In the genomic region with DNA sequence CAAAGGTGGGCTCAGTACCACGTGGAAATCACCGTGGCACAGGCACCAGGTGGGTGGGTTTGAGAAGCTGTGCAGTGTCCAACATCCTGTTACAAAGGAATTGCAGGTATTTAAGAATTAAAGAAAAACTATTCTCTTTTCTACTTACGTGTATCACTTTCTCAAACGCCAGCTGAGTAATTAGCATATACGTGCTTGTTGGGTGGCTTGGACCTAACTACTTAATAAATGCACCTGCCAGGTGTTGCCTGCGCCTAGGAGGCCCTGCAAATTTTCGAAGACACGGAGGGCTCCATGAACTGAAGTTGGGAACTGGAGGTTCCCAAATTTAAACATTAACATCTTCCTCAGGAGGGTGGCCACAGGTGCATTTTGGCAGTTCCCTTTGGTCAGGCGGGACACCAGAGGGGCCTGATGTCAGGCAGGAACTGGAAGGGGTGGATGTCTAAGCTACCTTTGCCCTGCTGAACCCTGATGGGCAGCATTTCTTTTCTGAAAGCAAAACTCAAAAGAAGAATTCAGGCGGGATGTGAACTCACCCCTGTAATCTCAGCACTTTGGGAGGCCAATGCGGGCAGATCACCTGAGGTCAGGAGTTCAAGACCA, we compare ENCODE assay signal across 8 cellular contexts.
DNase-seq lines count a peak whose midpoint lies in the region; ATAC-seq, FAIRE-seq and TF ChIP-seq lines count a peak whose summit lies in the region.

No MANE protein-coding gene starts in this region.

- ATAC-seq in GM19324 (IDR thresholded peaks at IDR 0.05; ENCODE audit: low FRiP score, unreplicated experiment) = peak; percentile 11
- ATAC-seq in pancreas = peak in 3 of 4 donors; percentile 1 to 4 (median 4)

- intact Hi-C loops in pancreas (cut with DNase I) = no loop called here

- no peak overlapping the region for H3K27ac ChIP-seq in Karpas-422 (ENCODE audit: low read length)
- no peak overlapping the region for H3K27ac ChIP-seq in pancreas

- H3K4me3 ChIP-seq in Karpas-422 (ENCODE audit: low read length) (peak overlapping the region; percentile 60; the same call in 1 of the 2 replicates), choroid plexus epithelial cell (ENCODE audit: low read depth, low read length) (peak overlapping the region; percentile 69), pancreas (peak overlapping the region in 2 of 4 donors; percentile 62 to 74)

- 26% methylated on average over 11 of the region's 11 CpGs for WGBS in pancreas, 2 donors

- H3K36me3 ChIP-seq in Karpas-422 (ENCODE audit: insufficient read depth, low read length) = no peaks in the 10 kb centered on the region
- no peaks in the 10 kb centered on the region for H3K36me3 ChIP-seq in pancreas

- H3K79me2 ChIP-seq in Karpas-422 (ENCODE audit: low read length) = no peaks in the 10 kb centered on the region

- H2AFZ ChIP-seq in Karpas-422 (ENCODE audit: low read length) = no peak overlapping the region

- no peak overlapping the region for H3K9ac ChIP-seq in Karpas-422 (ENCODE audit: low read length)

- FAIRE-seq in pancreas (lab: Jason Lieb, UNC) = no peak

- H3K4me2 ChIP-seq in Karpas-422 (ENCODE audit: low read depth, low read length, poor library complexity, severe bottlenecking) = peak overlapping the region; percentile 63

- H3K27me3 ChIP-seq in Karpas-422 (ENCODE audit: low read length) (no peaks in the 10 kb centered on the region), pancreas (no peaks in the 10 kb centered on the region)

- H3K4me1 ChIP-seq in Karpas-422 (ENCODE audit: low read length) (0 out of 2 replicates have a peak, but pooled peaks cover 4% of the 10 kb centered on the region), pancreas (peaks cover 0 to 3% (median 0%) of the 10 kb centered on the region in 3 donors)

- H3K9me2 ChIP-seq in Karpas-422 (replicated peaks; ENCODE audit: insufficient read depth, low read length) = no peaks in the 10 kb centered on the region

- TF ChIP-seq CTCF in choroid plexus epithelial cell (conservative IDR thresholded peaks at IDR 0.05; ENCODE audit: low read depth, low read length) = no peak
- TF ChIP-seq CTCF in pancreas (IDR thresholded peaks at IDR 0.05) = peak in 1 of 4 donors; percentile 3

- H3K9me3 ChIP-seq in Karpas-422 (ENCODE audit: low read length) (no peaks in the 10 kb centered on the region), pancreas (no peaks in the 10 kb centered on the region)

- no peaks in the 10 kb centered on the region for H4K20me1 ChIP-seq in Karpas-422 (ENCODE audit: insufficient read depth, low read depth, low read length)

- no peak for DNase-seq in Karpas-422
- no peak for DNase-seq in choroid plexus epithelial cell (ENCODE audit: low read depth)
- DNase-seq in pancreas = no peak
- DNase-seq in NCI-H2171 treated with DMSO at 0.1 percent for 48 hours (lab: John Stamatoyannopoulos, UW) = no peak
- DNase-seq in NCI-H1694 (lab: John Stamatoyannopoulos, UW) = no peak
- no peak for DNase-seq in NCI-H128 (lab: John Stamatoyannopoulos, UW; ENCODE audit: unreplicated experiment)
- no peak for DNase-seq in NCI-H2029 treated with DMSO at 0.1 percent for 48 hours (lab: John Stamatoyannopoulos, UW)
